24 cellular contexts compared by ENCODE assay signal in genomic region chr3:187977659-187978058, GRCh38.
A peak's percentile ranks its signal among the peaks of the same experiment; 100 is the strongest.
DNase-seq lines count a peak whose midpoint lies in the region; ATAC-seq, FAIRE-seq and TF ChIP-seq lines count a peak whose summit lies in the region.
"Had no signal": no experiment of that assay in that cellular context is flagged by ENCODE, and none has a peak within 500 bp of the region (broad histone marks: within the 10 kb centered on the region; RNA-seq: fewer than 3 reads in every experiment).

No MANE protein-coding gene starts in this region.

- TF ChIP-seq CTCF in CD4-positive, alpha-beta T cell (IDR thresholded peaks at IDR 0.05), result no peak
- TF ChIP-seq CTCF in OCI-LY1 (IDR thresholded peaks at IDR 0.05; ENCODE audit: low read length) (no peak), K562 (IDR thresholded peaks at IDR 0.05 in 2 of 3, conservative IDR thresholded peaks at IDR 0.05 in 1 of 3; ENCODE audit: insufficient read depth in 2 of 3, low read depth in 1 of 3, low read length in 3 of 3) (no peak)

- H3K9me1 ChIP-seq in K562 (ENCODE audit: control insufficient read depth, insufficient read depth, low read length), result no peaks in the 10 kb centered on the region

- no peaks in the 10 kb centered on the region for H3K27me3 ChIP-seq in CD4-positive, alpha-beta T cell (ENCODE audit: control insufficient read depth, insufficient read depth, low read length)
- H3K27me3 ChIP-seq in OCI-LY1 (ENCODE audit: insufficient read depth, low read length), result no peaks in the 10 kb centered on the region
- H3K27me3 ChIP-seq in K562 (ENCODE audit: control insufficient read depth in 2 of 2, insufficient read depth in 2 of 2, low read length in 2 of 2), result peaks cover 0 to 6% of the 10 kb centered on the region in 2 experiments; a peak in 1 of 5 replicates

- peaks cover 33% of the 10 kb centered on the region for H3F3A ChIP-seq in OCI-LY1 (ENCODE audit: insufficient read depth, low read length)

- WGBS in K562 (ENCODE audit: insufficient coverage, low coverage, missing lambda C conversion rate), result 2% methylated on average over 4 of the region's 4 CpGs

- H3K9me2 ChIP-seq in OCI-LY1 (ENCODE audit: low read depth, low read length), result no peaks in the 10 kb centered on the region

- H3K4me3 ChIP-seq in OCI-LY1 (ENCODE audit: low read depth, low read length, poor library complexity, severe bottlenecking) (peak overlapping the region; percentile 53), K562 (no peak overlapping the region)
- H3K4me3 ChIP-seq: SK-N-MC had no signal

- CTCF ChIA-PET in CD4-positive, alpha-beta T cell (lab: Charles Lee), result interaction anchor here (0.5 to 1.4 kb wide), 2 partner anchors 235 to 1689 kb away, joined by 3 to 4 read pairs; no protein-coding TSS in a partner anchor
- CTCF ChIA-PET in K562 (lab: Yijun Ruan, JAX; ENCODE audit: low intra/inter-chr PET ratio), result no interaction called here

- no peak for ATAC-seq in CD4-positive, alpha-beta T cell (ENCODE audit: poor library complexity)
- ATAC-seq in K562, result no peak
- no peak for ATAC-seq in GM21825 (IDR thresholded peaks at IDR 0.05; ENCODE audit: unreplicated experiment)
- no peak for ATAC-seq in HG02938 (IDR thresholded peaks at IDR 0.05; ENCODE audit: unreplicated experiment)
- ATAC-seq in HG03159 (IDR thresholded peaks at IDR 0.05; ENCODE audit: unreplicated experiment), result no peak
- ATAC-seq: CD8-positive, alpha-beta T cell; HCT116; PC-3 had no signal

- TF ChIP-seq EP300 in K562 (IDR thresholded peaks at IDR 0.05; ENCODE audit: low read length), result no peak

- no peak overlapping the region for H3K4me3 Mint-ChIP-seq in CD4-positive, alpha-beta T cell
- H3K4me3 Mint-ChIP-seq: CD8-positive, alpha-beta T cell; T-helper 2 cell treated with Interferon-gamma antibody and Interleukin-4, amounts not matched to agents 5 μg/mL and 100 μg/mL, for 36 hours had no signal

- BruUV-seq in K562 (replicated peaks; lab: Mats Ljungman, UMichigan), result no TSS peak

- peak overlapping the region; percentile 83 for H3K4me2 ChIP-seq in OCI-LY1 (ENCODE audit: low read length)
- no peak overlapping the region for H3K4me2 ChIP-seq in K562 (ENCODE audit: insufficient read depth, low read length)

- H3K36me3 ChIP-seq in OCI-LY1 (ENCODE audit: insufficient read depth, low read length), result no peaks in the 10 kb centered on the region
- no peaks in the 10 kb centered on the region for H3K36me3 ChIP-seq in K562 (ENCODE audit: control insufficient read depth, insufficient read depth, low read length)

- H3K27ac ChIP-seq in CD4-positive, alpha-beta T cell (ENCODE audit: low read depth, low read length), result no peak overlapping the region
- H3K27ac ChIP-seq in OCI-LY1 (ENCODE audit: low read depth, low read length, poor library complexity, severe bottlenecking), result peak overlapping the region; percentile 97
- H3K27ac ChIP-seq in K562 (ENCODE audit: extremely low read depth, low read depth, low read length), result no peak overlapping the region
- H3K27ac ChIP-seq: SK-N-MC had no signal

- H3K4me1 Mint-ChIP-seq in CD4-positive, alpha-beta T cell (ENCODE audit: low read depth), result peaks cover 65% of the 10 kb centered on the region

- no peak for FAIRE-seq in K562 (lab: Jason Lieb, UNC)
- FAIRE-seq: GM19239, H1 had no signal

- intact Hi-C loops in CD4-positive, alpha-beta T cell (cut with DNase I, micrococcal nuclease), result loop anchor here in 1 of 2 experiments (5.0 kb wide), 1 partner anchor 185 kb away; no protein-coding TSS in a partner anchor
- intact Hi-C loops in K562 (cut with micrococcal nuclease), result no loop called here

- peaks cover 21% of the 10 kb centered on the region for H3K79me2 ChIP-seq in OCI-LY1 (ENCODE audit: insufficient read depth, low read length)
- no peaks in the 10 kb centered on the region for H3K79me2 ChIP-seq in K562 (ENCODE audit: control insufficient read depth, insufficient read depth, low read length)

- H3K9ac ChIP-seq in OCI-LY1 (ENCODE audit: low read length) (peak overlapping the region; percentile 87), K562 (ENCODE audit: insufficient read depth in 1 of 2, low read depth in 2 of 2, low read length in 2 of 2) (no peak overlapping the region)

- H2AFZ ChIP-seq in OCI-LY1 (ENCODE audit: low read length), result no peak overlapping the region
- H2AFZ ChIP-seq in K562 (ENCODE audit: low read depth, low read length), result no peak overlapping the region

- H3K4me1 ChIP-seq in OCI-LY1 (ENCODE audit: insufficient read depth, low read length, severe bottlenecking) (peaks cover 100% of the 10 kb centered on the region), K562 (replicated peaks in 1 of 2; ENCODE audit: control insufficient read depth in 2 of 2, insufficient read depth in 2 of 2, low read length in 2 of 2) (no peaks in the 10 kb centered on the region)

- POLR2A ChIA-PET in CD4-positive, alpha-beta T cell (lab: Charles Lee), result no interaction called here
- POLR2A ChIA-PET in K562 (lab: Yijun Ruan, JAX), result interaction anchor here (0.7 to 1.3 kb wide), 2 partner anchors 9 to 237 kb away, joined by 3 to 4 read pairs; no protein-coding TSS in a partner anchor

- H4K20me1 ChIP-seq in OCI-LY1 (ENCODE audit: insufficient read depth, low read length) (no peaks in the 10 kb centered on the region), K562 (replicated peaks; ENCODE audit: control insufficient read depth, insufficient read depth, low read length) (no peaks in the 10 kb centered on the region)

- peak overlapping the region; percentile 86 for H3K27ac Mint-ChIP-seq in CD4-positive, alpha-beta T cell
- H3K27ac Mint-ChIP-seq: T-helper 2 cell treated with Interferon-gamma antibody and Interleukin-4, amounts not matched to agents 5 μg/mL and 100 μg/mL, for 36 hours had no signal

- DNase-seq in NCI-H2171 treated with DMSO at 0.1 percent for 48 hours (lab: John Stamatoyannopoulos, UW) (peak; percentile 9), NCI-H2171 (lab: John Stamatoyannopoulos, UW) (no peak), K562 (ENCODE audit: extremely low read depth in 1 of 4, low spot score in 3 of 4) (no peak)
- DNase-seq in CD4-positive, alpha-beta T cell, result no peak
- DNase-seq: 8988T; Calu3; CD8-positive, alpha-beta T cell; DMS153; KBM-7; NCI-H1105 treated with DMSO at 0.1 percent for 48 hours; NCI-H2029 treated with DMSO at 0.1 percent for 48 hours; NCI-H524 treated with DMSO at 0.1 percent for 48 hours; NCI-H82; PC-3; SHP77 had no signal

- H3K9me3 Mint-ChIP-seq in CD4-positive, alpha-beta T cell, result no peaks in the 10 kb centered on the region

- no peak for TF ChIP-seq POLR2A in K562 (conservative IDR thresholded peaks at IDR 0.05)

- no peaks in the 10 kb centered on the region for H3K9me3 ChIP-seq in CD4-positive, alpha-beta T cell (ENCODE audit: control insufficient read depth, low read length)
- H3K9me3 ChIP-seq in OCI-LY1 (ENCODE audit: low read length), result no peaks in the 10 kb centered on the region
- H3K9me3 ChIP-seq in K562 (replicated peaks; ENCODE audit: control insufficient read depth, insufficient read depth, low read depth, low read length), result no peaks in the 10 kb centered on the region

- TF ChIP-seq RAD21 in K562 (CRISPR knock-in tag; conservative IDR thresholded peaks at IDR 0.05 in 1 of 2, IDR thresholded peaks at IDR 0.05 in 1 of 2), result no peak

- in situ Hi-C loops in K562 (cut with MboI), result no loop called here

- no peaks in the 10 kb centered on the region for H3K27me3 Mint-ChIP-seq in CD4-positive, alpha-beta T cell

- no peaks in the 10 kb centered on the region for H3K36me3 Mint-ChIP-seq in CD4-positive, alpha-beta T cell (ENCODE audit: low read depth)
- H3K36me3 Mint-ChIP-seq: CD8-positive, alpha-beta T cell had no signal

TF ChIP-seq in K562, 482 proteins besides CTCF, POLR2A, EP300 and RAD21:
- TF ChIP-seq FOXK1 (CRISPR knock-in tag; IDR thresholded peaks at IDR 0.05; ENCODE audit: borderline replicate concordance) (no peak), ZNF12 (CRISPR knock-in tag; IDR thresholded peaks at IDR 0.05) (peak; percentile 91)
TF ChIP-seq in K562: peak in this region for 1.
